1 cellular context compared by ENCODE assay signal in the genomic region with DNA sequence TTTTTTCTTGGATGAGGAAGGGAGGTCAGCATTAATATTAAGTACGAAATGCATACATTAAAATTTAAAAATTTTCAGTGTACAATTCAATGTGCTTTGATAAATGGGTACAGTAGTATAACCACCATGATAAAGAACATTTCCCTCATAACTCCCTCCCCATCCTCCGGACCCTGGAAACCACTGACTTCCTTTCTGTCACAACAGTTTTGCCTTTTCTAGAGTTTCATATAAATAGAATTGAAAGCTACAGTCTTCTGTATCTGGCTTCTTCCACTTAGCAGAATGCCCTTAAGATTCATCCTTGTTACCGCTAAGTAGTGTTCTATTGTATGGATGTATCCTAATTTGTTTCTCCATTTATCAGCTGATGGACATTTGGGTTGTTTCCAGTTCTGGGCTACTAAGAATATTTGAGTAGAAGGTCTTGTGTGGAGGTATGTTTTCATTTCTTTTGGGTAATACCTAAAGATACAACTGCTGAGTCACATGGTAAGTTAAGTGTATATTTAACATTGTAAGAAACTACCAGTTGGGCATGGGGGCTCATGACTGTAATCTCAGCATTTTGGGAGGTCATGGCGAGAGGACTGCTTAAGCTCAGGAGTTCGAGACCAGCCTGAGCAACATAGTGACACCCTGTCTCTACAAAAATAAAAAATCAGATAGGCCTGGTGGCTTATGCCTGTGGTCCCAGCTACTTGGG.
TF ChIP-seq lines count a peak whose summit lies in the region.

No MANE protein-coding gene starts in this region.

TF ChIP-seq in K562, 482 proteins besides CTCF, POLR2A, EP300 and RAD21:
- TF ChIP-seq MED1 (CRISPR knock-in tag; IDR thresholded peaks at IDR 0.05; ENCODE audit: borderline replicate concordance), result no peak
- TF ChIP-seq KAT7 (CRISPR knock-in tag; IDR thresholded peaks at IDR 0.05; ENCODE audit: borderline replicate concordance), result no peak
- TF ChIP-seq ZNF174 (CRISPR knock-in tag; IDR thresholded peaks at IDR 0.05), result no peak
- no peak for TF ChIP-seq KDM1A (IDR thresholded peaks at IDR 0.05)
- TF ChIP-seq EP400 (IDR thresholded peaks at IDR 0.05), result no peak
- TF ChIP-seq, protein P1, sequence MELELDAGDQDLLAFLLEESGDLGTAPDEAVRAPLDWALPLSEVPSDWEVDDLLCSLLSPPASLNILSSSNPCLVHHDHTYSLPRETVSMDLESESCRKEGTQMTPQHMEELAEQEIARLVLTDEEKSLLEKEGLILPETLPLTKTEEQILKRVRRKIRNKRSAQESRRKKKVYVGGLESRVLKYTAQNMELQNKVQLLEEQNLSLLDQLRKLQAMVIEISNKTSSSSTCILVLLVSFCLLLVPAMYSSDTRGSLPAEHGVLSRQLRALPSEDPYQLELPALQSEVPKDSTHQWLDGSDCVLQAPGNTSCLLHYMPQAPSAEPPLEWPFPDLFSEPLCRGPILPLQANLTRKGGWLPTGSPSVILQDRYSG (tag; conservative IDR thresholded peaks at IDR 0.05; ENCODE audit: low read depth), result no peak
- TF ChIP-seq SMAD4 (CRISPR knock-in tag; conservative IDR thresholded peaks at IDR 0.05), result no peak
- TF ChIP-seq ZNF23 (CRISPR knock-in tag; IDR thresholded peaks at IDR 0.05), result no peak
- TF ChIP-seq GABPB2 (CRISPR knock-in tag; conservative IDR thresholded peaks at IDR 0.05), result no peak
- no peak for TF ChIP-seq RBM39 (optimal IDR thresholded peaks at IDR 0.05; ENCODE audit: low read depth, low read length)
- no peak for TF ChIP-seq SIN3A (IDR thresholded peaks at IDR 0.05; ENCODE audit: borderline replicate concordance in 2 of 2, control insufficient read depth in 1 of 2, low read depth in 2 of 2, low read length in 2 of 2)
- TF ChIP-seq, protein P2, sequence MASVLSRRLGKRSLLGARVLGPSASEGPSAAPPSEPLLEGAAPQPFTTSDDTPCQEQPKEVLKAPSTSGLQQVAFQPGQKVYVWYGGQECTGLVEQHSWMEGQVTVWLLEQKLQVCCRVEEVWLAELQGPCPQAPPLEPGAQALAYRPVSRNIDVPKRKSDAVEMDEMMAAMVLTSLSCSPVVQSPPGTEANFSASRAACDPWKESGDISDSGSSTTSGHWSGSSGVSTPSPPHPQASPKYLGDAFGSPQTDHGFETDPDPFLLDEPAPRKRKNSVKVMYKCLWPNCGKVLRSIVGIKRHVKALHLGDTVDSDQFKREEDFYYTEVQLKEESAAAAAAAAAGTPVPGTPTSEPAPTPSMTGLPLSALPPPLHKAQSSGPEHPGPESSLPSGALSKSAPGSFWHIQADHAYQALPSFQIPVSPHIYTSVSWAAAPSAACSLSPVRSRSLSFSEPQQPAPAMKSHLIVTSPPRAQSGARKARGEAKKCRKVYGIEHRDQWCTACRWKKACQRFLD (CRISPR knock-in tag; IDR thresholded peaks at IDR 0.05), result no peak
- TF ChIP-seq SREBF2 (CRISPR knock-in tag; IDR thresholded peaks at IDR 0.05), result no peak
- TF ChIP-seq MYC (IDR thresholded peaks at IDR 0.05; ENCODE audit: low read depth, low read length), result no peak
- no peak for TF ChIP-seq MYC (CRISPR knock-in tag; IDR thresholded peaks at IDR 0.05; ENCODE audit: borderline replicate concordance, low read depth)
- no peak for TF ChIP-seq TCFL5 (CRISPR knock-in tag; conservative IDR thresholded peaks at IDR 0.05)
- TF ChIP-seq, protein P3, sequence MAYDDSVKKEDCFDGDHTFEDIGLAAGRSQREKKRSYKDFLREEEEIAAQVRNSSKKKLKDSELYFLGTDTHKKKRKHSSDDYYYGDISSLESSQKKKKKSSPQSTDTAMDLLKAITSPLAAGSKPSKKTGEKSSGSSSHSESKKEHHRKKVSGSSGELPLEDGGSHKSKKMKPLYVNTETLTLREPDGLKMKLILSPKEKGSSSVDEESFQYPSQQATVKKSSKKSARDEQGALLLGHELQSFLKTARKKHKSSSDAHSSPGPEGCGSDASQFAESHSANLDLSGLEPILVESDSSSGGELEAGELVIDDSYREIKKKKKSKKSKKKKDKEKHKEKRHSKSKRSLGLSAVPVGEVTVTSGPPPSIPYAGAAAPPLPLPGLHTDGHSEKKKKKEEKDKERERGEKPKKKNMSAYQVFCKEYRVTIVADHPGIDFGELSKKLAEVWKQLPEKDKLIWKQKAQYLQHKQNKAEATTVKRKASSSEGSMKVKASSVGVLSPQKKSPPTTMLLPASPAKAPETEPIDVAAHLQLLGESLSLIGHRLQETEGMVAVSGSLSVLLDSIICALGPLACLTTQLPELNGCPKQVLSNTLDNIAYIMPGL (CRISPR knock-in tag; IDR thresholded peaks at IDR 0.05), result no peak
- no peak for TF ChIP-seq ZNF830 (CRISPR knock-in tag; IDR thresholded peaks at IDR 0.05)
- no peak for TF ChIP-seq PHTF2 (CRISPR knock-in tag; IDR thresholded peaks at IDR 0.05)
- TF ChIP-seq, protein P4, sequence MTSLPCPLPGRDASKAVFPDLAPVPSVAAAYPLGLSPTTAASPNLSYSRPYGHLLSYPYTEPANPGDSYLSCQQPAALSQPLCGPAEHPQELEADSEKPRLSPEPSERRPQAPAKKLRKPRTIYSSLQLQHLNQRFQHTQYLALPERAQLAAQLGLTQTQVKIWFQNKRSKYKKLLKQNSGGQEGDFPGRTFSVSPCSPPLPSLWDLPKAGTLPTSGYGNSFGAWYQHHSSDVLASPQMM (CRISPR knock-in tag; IDR thresholded peaks at IDR 0.05), result no peak
